In the genomic region with DNA sequence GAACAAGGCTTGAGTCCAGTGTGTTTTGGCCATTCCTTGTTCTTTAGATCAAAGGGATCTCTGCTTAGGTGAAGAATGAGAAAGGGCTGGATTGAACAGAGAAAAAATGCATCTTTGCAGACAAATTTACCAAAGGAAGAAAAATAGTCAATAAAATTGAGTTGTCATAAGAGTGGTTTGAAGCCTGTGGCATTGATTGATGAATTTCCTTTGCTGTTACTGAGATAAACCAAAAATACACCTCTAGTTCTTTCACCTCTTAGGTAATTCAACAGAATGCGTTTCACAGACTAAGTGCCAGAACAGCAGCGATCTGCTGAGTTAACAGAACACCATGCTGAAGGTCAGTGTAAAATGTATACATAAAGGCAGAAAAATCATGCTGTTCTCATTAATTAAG, we compare ENCODE assay signal across 19 cellular contexts.
A peak's percentile ranks its signal among the peaks of the same experiment; 100 is the strongest.
DNase-seq lines count a peak whose midpoint lies in the region; TF ChIP-seq lines count a peak whose summit lies in the region.
"Had no signal": no experiment of that assay in that cellular context is flagged by ENCODE, and none has a peak within 500 bp of the region (broad histone marks: within the 10 kb centered on the region; RNA-seq: fewer than 3 reads in every experiment).

No MANE protein-coding gene starts in this region.

- in situ Hi-C loops in G401 (cut with HindIII; ENCODE audit: low sequenced_read_pairs): no loop called here

- TF ChIP-seq POLR2A in erythroblast (IDR thresholded peaks at IDR 0.05; ENCODE audit: low read length): no peak

- DNase-seq in G401 (ENCODE audit: low spot score): peak; percentile 52
- DNase-seq in cerebellar cortex (ENCODE audit: low spot score): peak; percentile 38
- DNase-seq in retina: peak; percentile 3
- DNase-seq in HCEC 1CT: no peak
- DNase-seq in erythroblast (lab: John Stamatoyannopoulos, UW): no peak
- DNase-seq: 8988T; ACHN; BE2C; CD4-positive, alpha-beta memory T cell; CD4-positive, CD25-positive, alpha-beta regulatory T cell; CD8-positive, alpha-beta memory T cell; COR-L47; DMS 273 treated with DMSO at 0.1 percent for 48 hours; DMS153; DMS53; DMS79; DND-41; EL; GF-D8 had no signal

Comparison
In these comparisons a context has a peak if more than half of its experiments do, and no peak if none do; other contexts are left out.
1. DNase-seq: peak in G401 (single experiment), cerebellar cortex (single experiment) and retina (single experiment); none in HCEC 1CT (single experiment) and erythroblast (0 of 2).